13 cellular contexts compared by ENCODE assay signal in genomic region chr13:21009036-21009435, GRCh38. TPM values are rescaled to one million over a fixed set of nuclear protein-coding genes. Genes with fewer than 3 reads are reported as not detected.
A peak's percentile ranks its signal among the peaks of the same experiment; 100 is the strongest.
DNase-seq lines count a peak whose midpoint lies in the region; ATAC-seq and TF ChIP-seq lines count a peak whose summit lies in the region.
"Had no signal": no experiment of that assay in that cellular context is flagged by ENCODE, and none has a peak within 500 bp of the region (broad histone marks: within the 10 kb centered on the region; RNA-seq: fewer than 3 reads in every experiment).

No MANE protein-coding gene starts in this region.

- WGBS in endodermal cell (ENCODE audit: insufficient coverage in 1 of 2, insufficient read length in 1 of 2), 2 experiments, result 91 to 94% methylated on average over 7 of the region's 7 CpGs
- WGBS in trophoblast cell (ENCODE audit: extremely low coverage, insufficient coverage, insufficient read length), result no CpG with 5 or more reads among the region's 7 CpGs

- peak overlapping the region; percentile 94 for H3K23ac ChIP-seq in trophoblast cell (ENCODE audit: low read length)

- H3K36me3 Mint-ChIP-seq in T-helper 17 cell (ENCODE audit: low read depth) (no peaks in the 10 kb centered on the region), endodermal cell (ENCODE audit: low read depth) (peaks cover 2% of the 10 kb centered on the region)

- H3K4me3 Mint-ChIP-seq in T-helper 17 cell (no peak overlapping the region), endodermal cell (no peak overlapping the region)

- H3K27ac ChIP-seq in endodermal cell (ENCODE audit: low read depth, low read length) (no peak overlapping the region), trophoblast cell (ENCODE audit: low read depth, low read length) (no peak overlapping the region)
- H3K27ac ChIP-seq: RWPE1 had no signal

- no peak overlapping the region for H3K4me2 ChIP-seq in trophoblast cell (ENCODE audit: low read length)

- ATAC-seq in T-helper 17 cell (no peak), HG02642 (IDR thresholded peaks at IDR 0.05; ENCODE audit: poor library complexity, unreplicated experiment) (no peak), GM18502 (IDR thresholded peaks at IDR 0.05; ENCODE audit: poor library complexity, unreplicated experiment) (no peak)

- no peak overlapping the region for H4K8ac ChIP-seq in trophoblast cell (ENCODE audit: low read depth, low read length)

- H3K9me3 Mint-ChIP-seq in endodermal cell, result no peaks in the 10 kb centered on the region

- TF ChIP-seq CTCF in endodermal cell (conservative IDR thresholded peaks at IDR 0.05), result no peak

- no peaks in the 10 kb centered on the region for H3K79me1 ChIP-seq in trophoblast cell (ENCODE audit: low read length)

- no peak overlapping the region for H2AK5ac ChIP-seq in trophoblast cell (ENCODE audit: low read length)

- H3K27ac Mint-ChIP-seq in T-helper 17 cell, result peak overlapping the region; percentile 19
- H3K27ac Mint-ChIP-seq in endodermal cell, result no peak overlapping the region

- no peak overlapping the region for H3K14ac ChIP-seq in trophoblast cell (ENCODE audit: low read length)

- H3K9ac ChIP-seq in endodermal cell (ENCODE audit: extremely low read depth, low read length, poor library complexity, severe bottlenecking) (no peak overlapping the region), trophoblast cell (ENCODE audit: low read length) (no peak overlapping the region)

- no peak overlapping the region for H2BK5ac ChIP-seq in trophoblast cell (ENCODE audit: low read depth, low read length, poor library complexity)

- no peak overlapping the region for H3K4me3 ChIP-seq in endodermal cell (ENCODE audit: low read length)
- H3K4me3 ChIP-seq in trophoblast cell (ENCODE audit: low read depth, low read length), result no peak overlapping the region

- H3K79me2 ChIP-seq in trophoblast cell (ENCODE audit: control insufficient read depth, insufficient read depth, low read length, poor library complexity), result peaks cover 15% of the 10 kb centered on the region

- H3K4me1 Mint-ChIP-seq in T-helper 17 cell, result peaks cover 24% of the 10 kb centered on the region
- peaks cover 4% of the 10 kb centered on the region for H3K4me1 Mint-ChIP-seq in endodermal cell

- peak; percentile 61 to 77 for DNase-seq in NCI-H524 (lab: John Stamatoyannopoulos, UW)
- no peak for DNase-seq in NCI-H524 treated with DMSO at 0.1 percent for 48 hours (lab: John Stamatoyannopoulos, UW)
- DNase-seq in T-helper 17 cell, result no peak
- DNase-seq in endodermal cell, result peak; percentile 28
- DNase-seq in trophoblast cell, result no peak
- DNase-seq in activated naive CD4-positive, alpha-beta T cell treated with Interleukin-2 at 50 U/mL for 16 hours, result no peak
- DNase-seq: IMR-90, NCI-H2029 treated with DMSO at 0.1 percent for 48 hours, NCI-H2227 treated with DMSO at 0.1 percent for 48 hours, NCI-H526 treated with DMSO at 0.1 percent for 48 hours had no signal

- H3K4me1 ChIP-seq in endodermal cell (ENCODE audit: control insufficient read depth, insufficient read depth, low read length) (no peaks in the 10 kb centered on the region), trophoblast cell (ENCODE audit: control insufficient read depth in 1 of 2, insufficient read depth in 2 of 2, low read length in 2 of 2) (peaks cover 3 to 5% of the 10 kb centered on the region in 2 experiments)

- H4K91ac ChIP-seq in trophoblast cell (ENCODE audit: low read depth, low read length), result no peak overlapping the region

- H3K27me3 Mint-ChIP-seq in T-helper 17 cell (no peaks in the 10 kb centered on the region), endodermal cell (ENCODE audit: insufficient read depth) (no peaks in the 10 kb centered on the region)

- H3K9me3 ChIP-seq in T-helper 17 cell (ENCODE audit: control insufficient read depth, low read length, poor library complexity, severe bottlenecking) (no peaks in the 10 kb centered on the region), endodermal cell (ENCODE audit: control insufficient read depth, low read length) (no peaks in the 10 kb centered on the region), trophoblast cell (ENCODE audit: insufficient read depth, low read depth, low read length) (no peaks in the 10 kb centered on the region)

- peaks cover 10% of the 10 kb centered on the region for H3K36me3 ChIP-seq in endodermal cell (ENCODE audit: control insufficient read depth, insufficient read depth, low read length)
- peaks cover 12% of the 10 kb centered on the region in 2 experiments for H3K36me3 ChIP-seq in trophoblast cell (ENCODE audit: control insufficient read depth in 1 of 2, insufficient read depth in 2 of 2, low read length in 2 of 2)

- no peak overlapping the region for H3K18ac ChIP-seq in trophoblast cell (ENCODE audit: low read length)

- H3K4ac ChIP-seq in trophoblast cell (ENCODE audit: low read depth, low read length), result peak overlapping the region; percentile 59

- H2AFZ ChIP-seq in trophoblast cell (ENCODE audit: insufficient read depth, low read length, poor library complexity), result no peak overlapping the region

- H2BK120ac ChIP-seq in trophoblast cell (ENCODE audit: insufficient read depth, low read length, poor library complexity), result no peak overlapping the region

- H3K27me3 ChIP-seq in endodermal cell (ENCODE audit: control insufficient read depth, insufficient read depth, low read length, poor library complexity, severe bottlenecking) (no peaks in the 10 kb centered on the region), trophoblast cell (ENCODE audit: insufficient read depth, low read length) (no peaks in the 10 kb centered on the region)

- no peak overlapping the region for H4K12ac ChIP-seq in trophoblast cell (ENCODE audit: low read depth, low read length)

- H2BK12ac ChIP-seq in trophoblast cell (ENCODE audit: low read length), result no peak overlapping the region

RNA-seq across cellular contexts. Expression of gene LATS2, which starts 52.4 kb away (rescaled TPM):
- total RNA-seq in T-helper 17 cell (1 to 10 TPM; 8.0 to 9.0 TPM), endodermal cell (10 to 100 TPM; 26.2 to 35.4 TPM)
- polyA plus RNA-seq in endodermal cell (2013, experiment 1 of 2), result 15.3 TPM
- polyA plus RNA-seq in endodermal cell (2013, experiment 2 of 2), result 15.9 TPM
- polyA plus RNA-seq in trophoblast cell (2013), result 33.1 and 34.6 TPM in 2 replicates

Comparison
In these comparisons a context has a peak if more than half of its experiments do, and no peak if none do; other contexts are left out.
1. DNase-seq: peak in NCI-H524 (2 of 2) and endodermal cell (single experiment); none in NCI-H524 treated with DMSO at 0.1 percent for 48 hours (single experiment), T-helper 17 cell (0 of 3), trophoblast cell (0 of 2) and activated naive CD4-positive, alpha-beta T cell treated with Interleukin-2 at 50 U/mL for 16 hours (single experiment).